9 cellular contexts compared by ENCODE assay signal in genomic region chr5:4941957-4942830, GRCh38.
DNase-seq lines count a peak whose midpoint lies in the region; ATAC-seq and TF ChIP-seq lines count a peak whose summit lies in the region.
"Had no signal": no experiment of that assay in that cellular context is flagged by ENCODE, and none has a peak within 500 bp of the region (broad histone marks: within the 10 kb centered on the region; RNA-seq: fewer than 3 reads in every experiment).

No MANE protein-coding gene starts in this region.

- H3K27ac ChIP-seq in KMS-11, result no peak overlapping the region
- H3K27ac ChIP-seq in psoas muscle, result no peak overlapping the region

- H3K27me3 ChIP-seq in KMS-11 (ENCODE audit: insufficient read depth, low read depth) (no peaks in the 10 kb centered on the region), psoas muscle (ENCODE audit: insufficient read depth in 3 of 3, low read length in 2 of 3) (peaks cover 0 to 4% (median 0%) of the 10 kb centered on the region in 3 donors)

- H3K36me3 ChIP-seq in KMS-11 (ENCODE audit: insufficient read depth) (no peaks in the 10 kb centered on the region), psoas muscle (ENCODE audit: insufficient read depth in 1 of 2, low read depth in 1 of 2) (no peaks in the 10 kb centered on the region)

- DNase-seq in activated CD4-positive, alpha-beta T cell treated with anti-CD3 and anti-CD28 coated beads, Interleukin-2, amount 10 ng/mL, durations not matched to agents 24 days and 14 days, result peak; percentile 68
- no peak for DNase-seq in activated CD4-positive, alpha-beta T cell treated with anti-CD3 and anti-CD28 coated beads for 1 hour
- DNase-seq in epithelial cell of proximal tubule (ENCODE audit: low read depth) (no peak), psoas muscle (peak in 1 of 2 donors; percentile 57), dedifferentiated amniotic fluid mesenchymal stem cell (ENCODE audit: extremely low spot score) (no peak), ureter (ENCODE audit: low spot score) (no peak)
- DNase-seq: naive B cell had no signal

- H3K4me1 ChIP-seq in KMS-11 (ENCODE audit: low read depth, poor library complexity, severe bottlenecking) (no peaks in the 10 kb centered on the region), psoas muscle (no peaks in the 10 kb centered on the region)

- H2AFZ ChIP-seq in KMS-11 (ENCODE audit: low read depth), result no peak overlapping the region

- H3K9ac ChIP-seq in KMS-11, result no peak overlapping the region

- no peaks in the 10 kb centered on the region for H4K20me1 ChIP-seq in KMS-11 (ENCODE audit: insufficient read depth)

- intact Hi-C loops in activated CD4-positive, alpha-beta T cell treated with anti-CD3 and anti-CD28 coated beads, Interleukin-2, amount 10 ng/mL, durations not matched to agents 24 days and 14 days (cut with micrococcal nuclease), result no loop called here
- intact Hi-C loops in psoas muscle (cut with DNase I), result loop anchor here (5.0 kb wide), 2 partner anchors 60 to 65 kb away; no protein-coding TSS in a partner anchor

- H3K4me1 Mint-ChIP-seq in activated CD4-positive, alpha-beta T cell treated with anti-CD3 and anti-CD28 coated beads, Interleukin-2, amount 10 ng/mL, durations not matched to agents 24 days and 14 days, result no peaks in the 10 kb centered on the region
- H3K4me1 Mint-ChIP-seq: naive B cell had no signal

- peak; percentile 63 for TF ChIP-seq CTCF in KMS-11 (conservative IDR thresholded peaks at IDR 0.05; ENCODE audit: low read depth, low read length)
- TF ChIP-seq CTCF in epithelial cell of proximal tubule (conservative IDR thresholded peaks at IDR 0.05; ENCODE audit: low read depth, low read length), result peak; percentile 86
- TF ChIP-seq CTCF in psoas muscle (IDR thresholded peaks at IDR 0.05), result peak; percentile 61

- no peaks in the 10 kb centered on the region for H3K9me3 Mint-ChIP-seq in activated CD4-positive, alpha-beta T cell treated with anti-CD3 and anti-CD28 coated beads, Interleukin-2, amount 10 ng/mL, durations not matched to agents 24 days and 14 days

- no peaks in the 10 kb centered on the region for H3K9me3 ChIP-seq in psoas muscle

- H3K27me3 Mint-ChIP-seq in activated CD4-positive, alpha-beta T cell treated with anti-CD3 and anti-CD28 coated beads, Interleukin-2, amount 10 ng/mL, durations not matched to agents 24 days and 14 days, result no peaks in the 10 kb centered on the region
- H3K27me3 Mint-ChIP-seq: naive B cell had no signal

- no peak overlapping the region for H3K4me2 ChIP-seq in KMS-11

- no peak overlapping the region for H3K27ac Mint-ChIP-seq in activated CD4-positive, alpha-beta T cell treated with anti-CD3 and anti-CD28 coated beads, Interleukin-2, amount 10 ng/mL, durations not matched to agents 24 days and 14 days

- no peak overlapping the region for H3K4me3 ChIP-seq in KMS-11 (IDR thresholded peaks at IDR 0.05; ENCODE audit: insufficient read depth, low read depth, low read length)
- no peak overlapping the region for H3K4me3 ChIP-seq in epithelial cell of proximal tubule (ENCODE audit: low read depth, low read length)
- H3K4me3 ChIP-seq in psoas muscle, result no peak overlapping the region

- H3K36me3 Mint-ChIP-seq in activated CD4-positive, alpha-beta T cell treated with anti-CD3 and anti-CD28 coated beads, Interleukin-2, amount 10 ng/mL, durations not matched to agents 24 days and 14 days (ENCODE audit: low read depth), result no peaks in the 10 kb centered on the region
- H3K36me3 Mint-ChIP-seq: naive B cell had no signal

- H3K4me3 Mint-ChIP-seq in activated CD4-positive, alpha-beta T cell treated with anti-CD3 and anti-CD28 coated beads, Interleukin-2, amount 10 ng/mL, durations not matched to agents 24 days and 14 days, result no peak overlapping the region
- H3K4me3 Mint-ChIP-seq: naive B cell had no signal

- 28 to 50% (median 37%) methylated on average over 32 to 33 of the region's 33 CpGs for WGBS in psoas muscle, 3 donors

- H3K79me2 ChIP-seq in KMS-11 (ENCODE audit: insufficient read depth, low read depth), result no peaks in the 10 kb centered on the region

- no peak for ATAC-seq in psoas muscle
- no peak for ATAC-seq in GM21576 (IDR thresholded peaks at IDR 0.05; ENCODE audit: unreplicated experiment)
